ENCODE assay signal across 17 cellular contexts in the genomic region with DNA sequence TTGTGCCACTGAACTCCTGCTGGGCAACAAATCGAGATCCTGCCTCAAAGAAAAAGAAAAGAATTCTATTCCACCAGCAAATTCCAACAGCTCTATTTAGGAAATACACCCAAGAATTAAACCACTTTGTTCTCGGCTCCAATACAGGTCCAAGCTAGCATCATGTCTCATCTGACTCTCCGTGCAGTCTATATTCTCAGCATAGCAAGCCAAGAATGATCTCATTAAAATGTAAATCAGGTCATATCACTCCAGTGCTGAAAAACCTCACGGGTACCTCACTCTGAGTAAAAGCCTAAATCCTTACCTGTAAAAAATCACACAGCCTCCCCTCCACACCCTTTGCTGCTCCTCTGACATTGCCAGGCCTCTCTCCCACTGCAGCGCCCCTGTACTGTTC. TPM values are rescaled to one million over a fixed set of nuclear protein-coding genes. Genes with fewer than 3 reads are reported as not detected.
DNase-seq lines count a peak whose midpoint lies in the region; TF ChIP-seq lines count a peak whose summit lies in the region.
"Had no signal": no experiment of that assay in that cellular context is flagged by ENCODE, and none has a peak within 500 bp of the region (broad histone marks: within the 10 kb centered on the region; RNA-seq: fewer than 3 reads in every experiment).

No MANE protein-coding gene starts in this region.

- TF ChIP-seq CTCF in LNCaP clone FGC (IDR thresholded peaks at IDR 0.05; ENCODE audit: control insufficient read depth, extremely low read depth, insufficient read depth): no peak

- peaks cover 2 to 7% of the 10 kb centered on the region in 2 experiments for H3K4me1 ChIP-seq in trophoblast cell (ENCODE audit: control insufficient read depth in 1 of 2, insufficient read depth in 2 of 2, low read length in 2 of 2)

- no peak overlapping the region for H3K27ac ChIP-seq in trophoblast cell (ENCODE audit: low read depth, low read length)

- no peaks in the 10 kb centered on the region for H3K27me3 ChIP-seq in trophoblast cell (ENCODE audit: insufficient read depth, low read length)

- in situ Hi-C loops in G401 (cut with HindIII; ENCODE audit: low sequenced_read_pairs): no loop called here

- no CpG with 5 or more reads among the region's 5 CpGs for WGBS in trophoblast cell (ENCODE audit: extremely low coverage, insufficient coverage, insufficient read length)

- H3K36me3 ChIP-seq in trophoblast cell (ENCODE audit: control insufficient read depth in 1 of 2, insufficient read depth in 2 of 2, low read length in 2 of 2): peaks cover 1 to 2% of the 10 kb centered on the region in 2 experiments

- H3K9me3 ChIP-seq in trophoblast cell (ENCODE audit: insufficient read depth, low read depth, low read length): no peaks in the 10 kb centered on the region

- H2BK12ac ChIP-seq in trophoblast cell (ENCODE audit: low read length): no peak overlapping the region

- H4K8ac ChIP-seq in trophoblast cell (ENCODE audit: low read depth, low read length): no peak overlapping the region

- peaks cover 18% of the 10 kb centered on the region for H3K79me2 ChIP-seq in trophoblast cell (ENCODE audit: control insufficient read depth, insufficient read depth, low read length, poor library complexity)

- H2AK5ac ChIP-seq in trophoblast cell (ENCODE audit: low read length): no peak overlapping the region

- H3K4ac ChIP-seq in trophoblast cell (ENCODE audit: low read depth, low read length): peak overlapping the region; percentile 75

- no peak overlapping the region for H3K23ac ChIP-seq in trophoblast cell (ENCODE audit: low read length)

- DNase-seq in G401 (ENCODE audit: low spot score) (peak; percentile 40), LNCaP clone FGC (ENCODE audit: low read depth) (peak; percentile 34), cerebellar cortex (ENCODE audit: low spot score) (peak; percentile 24), trophoblast cell (no peak), NCI-H2107 (lab: John Stamatoyannopoulos, UW) (no peak), HCEC 1CT (no peak), putamen (ENCODE audit: low spot score) (no peak), foreskin melanocyte (no peak)
- DNase-seq: CD4-positive, alpha-beta memory T cell; DMS79 treated with DMSO at 0.1 percent for 48 hours; GDM1; KG1; NCI-H1092; NCI-H2081 treated with DMSO at 0.1 percent for 48 hours; NCI-H524; OCI-M1; SHP77 treated with DMSO at 0.1 percent for 48 hours had no signal

- H3K79me1 ChIP-seq in trophoblast cell (ENCODE audit: low read length): no peaks in the 10 kb centered on the region

- no peak overlapping the region for H4K91ac ChIP-seq in trophoblast cell (ENCODE audit: low read depth, low read length)

- H2AFZ ChIP-seq in trophoblast cell (ENCODE audit: insufficient read depth, low read length, poor library complexity): no peak overlapping the region

- H3K14ac ChIP-seq in trophoblast cell (ENCODE audit: low read length): no peak overlapping the region

- H2BK120ac ChIP-seq in trophoblast cell (ENCODE audit: insufficient read depth, low read length, poor library complexity): no peak overlapping the region

- no peak overlapping the region for H3K4me2 ChIP-seq in trophoblast cell (ENCODE audit: low read length)

- no peak overlapping the region for H2BK5ac ChIP-seq in trophoblast cell (ENCODE audit: low read depth, low read length, poor library complexity)

- H3K4me3 ChIP-seq in LNCaP clone FGC (ENCODE audit: low read depth, low read length) (peak overlapping the region; percentile 33), trophoblast cell (ENCODE audit: low read depth, low read length) (no peak overlapping the region)

- no peak overlapping the region for H3K9ac ChIP-seq in trophoblast cell (ENCODE audit: low read length)

- no peak overlapping the region for H4K12ac ChIP-seq in trophoblast cell (ENCODE audit: low read depth, low read length)

- H3K18ac ChIP-seq in trophoblast cell (ENCODE audit: low read length): no peak overlapping the region

RNA-seq across cellular contexts. Expression of a gene that starts 23.9 kb away (rescaled TPM):
- total RNA-seq in G401 (2014; rRNA removed; shearing (Covaris generic)): 43.3 and 70.9 TPM in 2 replicates
- polyA plus RNA-seq in trophoblast cell (2013): 225 and 236 TPM in 2 replicates

Comparison
In these comparisons a context has a peak if more than half of its experiments do, and no peak if none do; other contexts are left out.
1. DNase-seq: peak in G401 (single experiment), LNCaP clone FGC (single experiment) and cerebellar cortex (single experiment); none in trophoblast cell (0 of 2), NCI-H2107 (single experiment), HCEC 1CT (single experiment), putamen (single experiment) and foreskin melanocyte (single experiment).